Comparison of ENCODE assay signal across 16 cellular contexts in the genomic region with DNA sequence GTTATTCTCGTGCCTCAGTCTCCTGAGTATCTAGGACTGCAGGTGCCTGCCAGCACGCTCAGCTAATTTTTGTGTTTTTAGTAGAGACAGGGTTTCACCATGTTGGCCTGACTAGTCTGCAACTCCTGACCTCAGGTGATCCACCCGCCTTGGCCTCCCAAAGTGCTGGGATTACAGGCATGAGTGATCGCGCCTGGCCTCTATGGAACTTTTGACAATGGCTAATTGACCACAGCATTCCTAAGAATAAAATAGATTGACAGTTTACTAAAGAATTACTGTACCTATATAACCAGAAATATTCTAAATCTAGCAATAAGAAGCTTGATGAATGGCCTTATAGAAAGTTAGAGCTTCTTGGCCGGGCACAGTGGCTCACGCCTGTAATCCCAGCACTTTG. TPM values are rescaled to one million over a fixed set of nuclear protein-coding genes. Genes with fewer than 3 reads are reported as not detected.
A peak's percentile ranks its signal among the peaks of the same experiment; 100 is the strongest.
DNase-seq lines count a peak whose midpoint lies in the region; ATAC-seq and TF ChIP-seq lines count a peak whose summit lies in the region.
"Had no signal": no experiment of that assay in that cellular context is flagged by ENCODE, and none has a peak within 500 bp of the region (broad histone marks: within the 10 kb centered on the region; RNA-seq: fewer than 3 reads in every experiment).

No MANE protein-coding gene starts in this region.

- H2BK12ac ChIP-seq in H9 (ENCODE audit: insufficient read length, low read depth, low read length): no peak overlapping the region

- H3K27me3 ChIP-seq in H9 (ENCODE audit: insufficient read depth, low read length): no peaks in the 10 kb centered on the region

- H3K9me3 ChIP-seq in H9 (ENCODE audit: control insufficient read depth, low read depth, low read length): no peaks in the 10 kb centered on the region

- H3K23me2 ChIP-seq in H9 (ENCODE audit: insufficient read length, low read depth, low read length, poor library complexity, severe bottlenecking): no peaks in the 10 kb centered on the region

- no peak overlapping the region for H3K18ac ChIP-seq in H9 (ENCODE audit: insufficient read length, low read depth, low read length)

- H2BK15ac ChIP-seq in H9 (ENCODE audit: low read depth, low read length): no peak overlapping the region

- no peak overlapping the region for H2AK5ac ChIP-seq in H9 (ENCODE audit: insufficient read length, low read length)

- no peak overlapping the region for H2BK120ac ChIP-seq in H9 (ENCODE audit: low read depth, low read length, poor library complexity, severe bottlenecking)

- TF ChIP-seq CTCF in chondrocyte (IDR thresholded peaks at IDR 0.05) (no peak), H9 (conservative IDR thresholded peaks at IDR 0.05) (no peak)

- no peak overlapping the region for H3K14ac ChIP-seq in H9 (ENCODE audit: insufficient read depth, low read length)

- peak overlapping the region; percentile 12 for H3K27ac Mint-ChIP-seq in chondrocyte (ENCODE audit: unreplicated experiment)
- H3K27ac Mint-ChIP-seq in activated naive CD4-positive, alpha-beta T cell treated with anti-CD3 and anti-CD28 coated beads, Interleukin-2, amount 50 U/mL, for 72 hours: no peak overlapping the region
- H3K27ac Mint-ChIP-seq in H9: no peak overlapping the region; a peak in 1 of 7 replicates
- H3K27ac Mint-ChIP-seq: CD4-positive, alpha-beta memory T cell; GM23338 had no signal

- no peaks in the 10 kb centered on the region for H3K4me1 ChIP-seq in H9 (ENCODE audit: insufficient read depth, low read length)

- H3K27me3 Mint-ChIP-seq in chondrocyte (ENCODE audit: low read depth): no peaks in the 10 kb centered on the region
- H3K27me3 Mint-ChIP-seq in H9 (ENCODE audit: low read depth): peaks cover 2% of the 10 kb centered on the region; the same call in 1 of the 2 replicates
- H3K27me3 Mint-ChIP-seq: CD4-positive, alpha-beta memory T cell had no signal

- no peak for DNase-seq in chondrocyte (ENCODE audit: low spot score)
- DNase-seq in kidney tubule cell (ENCODE audit: low spot score): peak; percentile 62
- no peak for DNase-seq in activated naive CD4-positive, alpha-beta T cell treated with anti-CD3 and anti-CD28 coated beads, Interleukin-2, amount 50 U/mL, for 72 hours (ENCODE audit: low spot score in 2 of 2)
- no peak for DNase-seq in H9
- DNase-seq in mucosa of gallbladder (ENCODE audit: low spot score): no peak
- DNase-seq: C1 segment of cervical spinal cord; CD4-positive, alpha-beta memory T cell; COR-L47; DMS153; DND-41; HCEC 1CT had no signal

- no peak overlapping the region for H4K8ac ChIP-seq in H9 (replicated peaks; ENCODE audit: insufficient read length, low read depth, low read length)

- H2BK5ac ChIP-seq in H9 (ENCODE audit: insufficient read length, low read length): no peak overlapping the region

- no peak overlapping the region for H4K5ac ChIP-seq in H9 (ENCODE audit: insufficient read length, low read depth, low read length)

- no peak overlapping the region for H3K9ac ChIP-seq in H9 (ENCODE audit: extremely low read depth, insufficient read length, low read length)

- no peaks in the 10 kb centered on the region for H3K79me1 ChIP-seq in H9 (ENCODE audit: insufficient read depth, low read depth, low read length, poor library complexity, severe bottlenecking)

- H4K20me1 ChIP-seq in H9 (ENCODE audit: control insufficient read depth, insufficient read depth, insufficient read length): no peaks in the 10 kb centered on the region

- H3K4me3 Mint-ChIP-seq in chondrocyte (ENCODE audit: unreplicated experiment) (no peak overlapping the region), H9 (no peak overlapping the region)
- H3K4me3 Mint-ChIP-seq: CD4-positive, alpha-beta memory T cell; GM23338 had no signal

- no peak overlapping the region for H3K4me2 ChIP-seq in H9 (ENCODE audit: insufficient read depth, insufficient read length, low read length)
- H3K4me2 ChIP-seq: GM23338 had no signal

- H3K23ac ChIP-seq in H9 (ENCODE audit: insufficient read length, low read depth, low read length): no peak overlapping the region

- no peak overlapping the region for H2AFZ ChIP-seq in H9 (ENCODE audit: low read length)
- H2AFZ ChIP-seq: GM23338 had no signal

- H3K9me3 Mint-ChIP-seq in chondrocyte (ENCODE audit: low read depth): peaks cover 9% of the 10 kb centered on the region
- H3K9me3 Mint-ChIP-seq in activated naive CD4-positive, alpha-beta T cell treated with anti-CD3 and anti-CD28 coated beads, Interleukin-2, amount 50 U/mL, for 72 hours: peaks cover 3 to 4% of the 10 kb centered on the region in 2 donors
- H3K9me3 Mint-ChIP-seq in H9: no peaks in the 10 kb centered on the region
- H3K9me3 Mint-ChIP-seq: GM23338 had no signal

- TF ChIP-seq EP300 in Ishikawa (IDR thresholded peaks at IDR 0.05; ENCODE audit: borderline replicate concordance): 0 out of 2 replicates have a peak, but pooled peaks have one; percentile 28

- no CpG with 5 or more reads among the region's 7 CpGs for WGBS in H9 (ENCODE audit: extremely low coverage, insufficient read length, low lambda C conversion rate)

- H3K79me2 ChIP-seq in H9 (ENCODE audit: insufficient read depth, low read length): no peaks in the 10 kb centered on the region

- H2BK20ac ChIP-seq in H9 (ENCODE audit: low read depth, low read length, poor library complexity, severe bottlenecking): no peak overlapping the region

- TF ChIP-seq RAD21 in Ishikawa (IDR thresholded peaks at IDR 0.05; ENCODE audit: low read depth): no peak

- H3K56ac ChIP-seq in H9 (ENCODE audit: insufficient read length, low read depth, low read length): no peak overlapping the region

- no peak overlapping the region for H3K27ac ChIP-seq in H9 (ENCODE audit: insufficient read length, low read depth, low read length)

- ATAC-seq in activated naive CD4-positive, alpha-beta T cell treated with anti-CD3 and anti-CD28 coated beads, Interleukin-2, amount 50 U/mL, for 72 hours: no peak
- ATAC-seq: GM12878, GM23338 had no signal

- H4K91ac ChIP-seq in H9 (ENCODE audit: insufficient read length, low read depth, low read length): no peak overlapping the region

- H3K4me1 Mint-ChIP-seq in chondrocyte (ENCODE audit: low read depth) (peaks cover 41% of the 10 kb centered on the region), H9 (no peaks in the 10 kb centered on the region)
- H3K4me1 Mint-ChIP-seq: CD4-positive, alpha-beta memory T cell; GM23338 had no signal

- H3K36me3 Mint-ChIP-seq in chondrocyte (ENCODE audit: low read depth): peaks cover 2% of the 10 kb centered on the region
- H3K36me3 Mint-ChIP-seq in activated naive CD4-positive, alpha-beta T cell treated with anti-CD3 and anti-CD28 coated beads, Interleukin-2, amount 50 U/mL, for 72 hours: no peaks in the 10 kb centered on the region
- no peaks in the 10 kb centered on the region; a peak in 1 of 7 replicates for H3K36me3 Mint-ChIP-seq in H9 (ENCODE audit: insufficient read depth in 1 of 3, low read depth in 3 of 3)
- H3K36me3 Mint-ChIP-seq: CD4-positive, alpha-beta memory T cell had no signal

- H3K4ac ChIP-seq in H9 (ENCODE audit: low read depth, low read length): no peak overlapping the region

- no peak overlapping the region for H3T11ph ChIP-seq in H9 (ENCODE audit: low read length)

TF ChIP-seq in Ishikawa, 13 proteins besides CTCF, POLR2A, EP300 and RAD21:
- TF ChIP-seq TCF12 (IDR thresholded peaks at IDR 0.05; ENCODE audit: low read depth) (peak; percentile 67), YY1 (IDR thresholded peaks at IDR 0.05; ENCODE audit: low read depth) (no peak), FOXM1 (IDR thresholded peaks at IDR 0.05; ENCODE audit: borderline replicate concordance, low read depth) (no peak), REST (IDR thresholded peaks at IDR 0.05; ENCODE audit: low read depth) (no peak), NFIC (IDR thresholded peaks at IDR 0.05) (peak; percentile 45), USF1 (IDR thresholded peaks at IDR 0.05) (no peak; the same call in 1 of the 2 replicates), TEAD4 (IDR thresholded peaks at IDR 0.05) (peak; percentile 79)
TF ChIP-seq in Ishikawa: peak in this region for 3.

RNA-seq across cellular contexts. Expression of gene TRIM42, which starts 51.0 kb away (rescaled TPM):
- total RNA-seq in chondrocyte: not detected in 3 replicates
- total RNA-seq in activated naive CD4-positive, alpha-beta T cell treated with anti-CD3 and anti-CD28 coated beads, Interleukin-2, amount 50 U/mL, for 72 hours: not detected
- not detected in 2 replicates for total RNA-seq in H9 (2021)
- total RNA-seq in mucosa of gallbladder: not detected
- total RNA-seq: A172; A673; CD4-positive, alpha-beta memory T cell; GM12878; GM23338 had no signal
